10 cellular contexts compared by ENCODE assay signal in the genomic region with DNA sequence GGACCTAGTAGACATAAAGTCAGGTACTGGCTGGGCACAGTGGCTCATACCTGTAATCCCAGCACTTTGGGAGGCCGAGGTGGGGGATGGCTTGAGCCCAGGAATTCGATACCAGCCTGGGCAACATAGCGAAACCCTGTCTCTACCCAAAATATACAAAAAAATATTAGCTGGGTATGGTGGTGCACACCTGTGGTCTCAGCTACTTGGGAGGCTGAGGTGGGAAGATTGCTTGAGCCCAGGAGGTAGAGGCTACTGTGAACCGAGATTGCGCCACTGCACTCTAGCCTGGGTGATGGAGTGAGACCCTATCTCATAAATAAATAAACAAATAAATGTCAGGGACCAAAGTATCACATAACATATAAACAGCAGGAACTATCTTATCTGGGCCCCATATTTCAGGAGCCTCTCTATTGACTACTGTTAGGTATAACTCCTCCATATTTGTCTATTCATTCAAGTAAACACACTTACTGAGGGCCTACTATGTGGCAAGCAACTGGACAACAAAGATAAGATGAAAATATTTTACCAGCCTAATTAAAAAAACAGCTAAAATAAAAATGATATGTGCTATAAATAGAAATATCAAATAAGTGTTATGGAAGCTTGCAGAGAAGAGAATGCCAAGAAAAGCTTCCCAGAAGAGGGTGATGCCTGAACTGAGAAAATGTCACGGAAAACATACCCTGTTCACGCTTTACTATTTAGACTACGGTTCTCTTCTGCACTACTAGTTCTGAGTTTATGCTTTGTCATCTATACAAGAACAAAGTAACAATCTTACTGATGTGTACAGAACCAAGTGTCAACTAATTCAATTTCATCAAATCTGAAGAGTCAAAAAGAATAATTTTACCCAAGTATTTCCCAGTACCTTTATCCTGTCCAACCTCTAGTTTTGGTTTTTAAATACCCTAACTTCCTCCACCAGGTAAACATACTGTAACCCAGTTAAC. TPM values are rescaled to one million over a fixed set of nuclear protein-coding genes. Genes with fewer than 3 reads are reported as not detected.
DNase-seq lines count a peak whose midpoint lies in the region; ATAC-seq lines count a peak whose summit lies in the region.
"Had no signal": no experiment of that assay in that cellular context is flagged by ENCODE, and none has a peak within 500 bp of the region (broad histone marks: within the 10 kb centered on the region; RNA-seq: fewer than 3 reads in every experiment).

No MANE protein-coding gene starts in this region.

- H3K4me1 Mint-ChIP-seq in T-helper 1 cell treated with Interleukin-12 subunit alpha and Interleukin-12 subunit beta and Interleukin-4 antibody, amounts not matched to agents 30 μg/mL and 1 μg/mL, for 36 hours (ENCODE audit: low read depth): peaks cover 32% of the 10 kb centered on the region
- H3K4me1 Mint-ChIP-seq in activated T-helper 17 cell treated with anti-CD3 and anti-CD28 coated beads, Interleukin-2, amount 50 U/mL, for 72 hours: peaks cover 14% of the 10 kb centered on the region
- H3K4me1 Mint-ChIP-seq in stimulated activated memory B cell treated with anti-CD40 and anti-IgM and Interleukin-4, amounts not matched to agents 10 μg/mL and 1 μg/mL and 100 μg/mL, for 72 hours: peaks cover 35% of the 10 kb centered on the region

- H3K36me3 ChIP-seq in iPS-20b (ENCODE audit: insufficient read depth, low read depth, low read length): peaks cover 34% of the 10 kb centered on the region

- no peaks in the 10 kb centered on the region for H3K27me3 Mint-ChIP-seq in T-helper 1 cell treated with Interleukin-12 subunit alpha and Interleukin-12 subunit beta and Interleukin-4 antibody, amounts not matched to agents 30 μg/mL and 1 μg/mL, for 36 hours (ENCODE audit: low read depth)
- H3K27me3 Mint-ChIP-seq in activated T-helper 17 cell treated with anti-CD3 and anti-CD28 coated beads, Interleukin-2, amount 50 U/mL, for 72 hours: no peaks in the 10 kb centered on the region
- H3K27me3 Mint-ChIP-seq in stimulated activated memory B cell treated with anti-CD40 and anti-IgM and Interleukin-4, amounts not matched to agents 10 μg/mL and 1 μg/mL and 100 μg/mL, for 72 hours: no peaks in the 10 kb centered on the region

- peaks cover 6% of the 10 kb centered on the region; the same call in 1 of the 2 replicates for H3K4me1 ChIP-seq in iPS-20b (ENCODE audit: insufficient read depth, low read length)

- no peak overlapping the region for H3K27ac ChIP-seq in iPS-20b (ENCODE audit: low read length)

- in situ Hi-C loops in ACHN (cut with HindIII; ENCODE audit: low pct_ligation_motif_present, low pct_unique_long_range_greater_than_20kb, low sequenced_read_pairs): no loop called here

- H3K27ac Mint-ChIP-seq in T-helper 1 cell treated with Interleukin-12 subunit alpha and Interleukin-12 subunit beta and Interleukin-4 antibody, amounts not matched to agents 30 μg/mL and 1 μg/mL, for 36 hours: peak overlapping the region; percentile 98
- H3K27ac Mint-ChIP-seq in activated T-helper 17 cell treated with anti-CD3 and anti-CD28 coated beads, Interleukin-2, amount 50 U/mL, for 72 hours: peak overlapping the region; percentile 99
- peak overlapping the region; percentile 89 for H3K27ac Mint-ChIP-seq in stimulated activated memory B cell treated with anti-CD40 and anti-IgM and Interleukin-4, amounts not matched to agents 10 μg/mL and 1 μg/mL and 100 μg/mL, for 72 hours

- ATAC-seq in activated T-helper 17 cell treated with anti-CD3 and anti-CD28 coated beads, Interleukin-2, amount 50 U/mL, for 72 hours (replicated peaks): no peak
- no peak for ATAC-seq in stimulated activated memory B cell treated with anti-CD40 and anti-IgM and Interleukin-4, amounts not matched to agents 10 μg/mL and 1 μg/mL and 100 μg/mL, for 72 hours

- DNase-seq in T-helper 1 cell (no peak), ACHN (no peak), kidney glomerular epithelial cell (lab: John Stamatoyannopoulos, UW) (no peak), NCI-H748 (lab: John Stamatoyannopoulos, UW; ENCODE audit: unreplicated experiment) (no peak)
- DNase-seq: cerebellar nuclear complex, NCI-H748 treated with DMSO at 0.1 percent for 48 hours had no signal

- no peaks in the 10 kb centered on the region for H3K9me3 ChIP-seq in iPS-20b (ENCODE audit: insufficient read depth, low read depth, low read length)

- H3K9me3 Mint-ChIP-seq in T-helper 1 cell treated with Interleukin-12 subunit alpha and Interleukin-12 subunit beta and Interleukin-4 antibody, amounts not matched to agents 30 μg/mL and 1 μg/mL, for 36 hours: no peaks in the 10 kb centered on the region
- H3K9me3 Mint-ChIP-seq in activated T-helper 17 cell treated with anti-CD3 and anti-CD28 coated beads, Interleukin-2, amount 50 U/mL, for 72 hours: no peaks in the 10 kb centered on the region
- H3K9me3 Mint-ChIP-seq in stimulated activated memory B cell treated with anti-CD40 and anti-IgM and Interleukin-4, amounts not matched to agents 10 μg/mL and 1 μg/mL and 100 μg/mL, for 72 hours: no peaks in the 10 kb centered on the region

- peak overlapping the region; percentile 96 for H3K4me3 ChIP-seq in iPS-20b (ENCODE audit: low read length)

- peaks cover 16% of the 10 kb centered on the region for H3K36me3 Mint-ChIP-seq in T-helper 1 cell treated with Interleukin-12 subunit alpha and Interleukin-12 subunit beta and Interleukin-4 antibody, amounts not matched to agents 30 μg/mL and 1 μg/mL, for 36 hours (ENCODE audit: low read depth)
- H3K36me3 Mint-ChIP-seq in activated T-helper 17 cell treated with anti-CD3 and anti-CD28 coated beads, Interleukin-2, amount 50 U/mL, for 72 hours (ENCODE audit: low read depth): peaks cover 72% of the 10 kb centered on the region
- peaks cover 16% of the 10 kb centered on the region for H3K36me3 Mint-ChIP-seq in stimulated activated memory B cell treated with anti-CD40 and anti-IgM and Interleukin-4, amounts not matched to agents 10 μg/mL and 1 μg/mL and 100 μg/mL, for 72 hours

- H3K4me3 Mint-ChIP-seq in T-helper 1 cell treated with Interleukin-12 subunit alpha and Interleukin-12 subunit beta and Interleukin-4 antibody, amounts not matched to agents 30 μg/mL and 1 μg/mL, for 36 hours: peak overlapping the region; percentile 97
- H3K4me3 Mint-ChIP-seq in activated T-helper 17 cell treated with anti-CD3 and anti-CD28 coated beads, Interleukin-2, amount 50 U/mL, for 72 hours: peak overlapping the region; percentile 96
- peak overlapping the region; percentile 88 for H3K4me3 Mint-ChIP-seq in stimulated activated memory B cell treated with anti-CD40 and anti-IgM and Interleukin-4, amounts not matched to agents 10 μg/mL and 1 μg/mL and 100 μg/mL, for 72 hours

- peak overlapping the region; percentile 93; the same call in 1 of the 2 replicates for H3K9ac ChIP-seq in iPS-20b (ENCODE audit: low read depth, low read length)

- H3K27me3 ChIP-seq in iPS-20b (ENCODE audit: insufficient read depth, low read length): no peaks in the 10 kb centered on the region

RNA-seq across cellular contexts. Expression of a gene that starts 1.9 kb away (rescaled TPM):
- total RNA-seq in activated T-helper 17 cell treated with anti-CD3 and anti-CD28 coated beads, Interleukin-2, amount 50 U/mL, for 72 hours: 100 to 1,000 TPM; 126 to 149 TPM

RNA-seq across cellular contexts. Expression of a gene that starts 12.9 kb away (rescaled TPM):
- total RNA-seq in activated T-helper 17 cell treated with anti-CD3 and anti-CD28 coated beads, Interleukin-2, amount 50 U/mL, for 72 hours: 10 to 100 TPM; 25.6 to 31.8 TPM

RNA-seq across cellular contexts. Expression of a gene that starts 45.3 kb away (rescaled TPM):
- 100 to 1,000 TPM; 151 to 154 TPM for total RNA-seq in activated T-helper 17 cell treated with anti-CD3 and anti-CD28 coated beads, Interleukin-2, amount 50 U/mL, for 72 hours
